ENCODE assay signal across 1 cellular context in genomic region chr17:1153795-1154546, GRCh38.
TF ChIP-seq lines count a peak whose summit lies in the region.

No MANE protein-coding gene starts in this region.

TF ChIP-seq in A549, 52 proteins besides CTCF, POLR2A, EP300 and RAD21 (continued from another document):
- TF ChIP-seq HMGXB4 (CRISPR knock-in tag; IDR thresholded peaks at IDR 0.05; ENCODE audit: borderline replicate concordance) = no peak
